Comparison of ENCODE assay signal across 20 cellular contexts in genomic region chr6:45985026-45985425, GRCh38. TPM values are rescaled to one million over a fixed set of nuclear protein-coding genes. Genes with fewer than 3 reads are reported as not detected.
DNase-seq lines count a peak whose midpoint lies in the region; ATAC-seq and TF ChIP-seq lines count a peak whose summit lies in the region.
"Had no signal": no experiment of that assay in that cellular context is flagged by ENCODE, and none has a peak within 500 bp of the region (broad histone marks: within the 10 kb centered on the region; RNA-seq: fewer than 3 reads in every experiment).

No MANE protein-coding gene starts in this region.

- H3K9me3 Mint-ChIP-seq in nephron = no peaks in the 10 kb centered on the region
- H3K9me3 Mint-ChIP-seq in stimulated activated effector memory CD8-positive, alpha-beta T cell treated with anti-CD3 and anti-CD28 coated beads, Interleukin-12 subunit alpha, Interleukin-12 subunit beta, amount 100 ng/mL, for 72 hours = no peaks in the 10 kb centered on the region
- H3K9me3 Mint-ChIP-seq: HFFc6 had no signal

- no peak for TF ChIP-seq POLR2A in heart left ventricle (IDR thresholded peaks at IDR 0.05)

- ATAC-seq in heart left ventricle (no peak), right cardiac atrium (no peak), Right ventricle myocardium inferior (no peak)
- ATAC-seq in stimulated activated effector memory CD8-positive, alpha-beta T cell treated with anti-CD3 and anti-CD28 coated beads, Interleukin-12 subunit alpha, Interleukin-12 subunit beta, amount 100 ng/mL, for 72 hours = peak; percentile 51
- ATAC-seq: A549, HCT116 had no signal

- H3K4me3 Mint-ChIP-seq in nephron = no peak overlapping the region
- no peak overlapping the region for H3K4me3 Mint-ChIP-seq in stimulated activated effector memory CD8-positive, alpha-beta T cell treated with anti-CD3 and anti-CD28 coated beads, Interleukin-12 subunit alpha, Interleukin-12 subunit beta, amount 100 ng/mL, for 72 hours
- H3K4me3 Mint-ChIP-seq: CD14-positive monocyte; CD4-positive, alpha-beta memory T cell; HFFc6 had no signal

- peaks cover 8% of the 10 kb centered on the region for H3K27me3 Mint-ChIP-seq in nephron (ENCODE audit: low read depth)
- H3K27me3 Mint-ChIP-seq: CD4-positive, alpha-beta memory T cell had no signal

- no peak for TF ChIP-seq CTCF in heart left ventricle (IDR thresholded peaks at IDR 0.05)
- TF ChIP-seq CTCF in nephron (IDR thresholded peaks at IDR 0.05; ENCODE audit: unreplicated experiment in 3 of 3) = no peak

- peaks cover 0 to 28% (median 0%) of the 10 kb centered on the region in 9 donors for H3K36me3 ChIP-seq in heart left ventricle
- H3K36me3 ChIP-seq: BLaER1 had no signal

- H3K27me3 ChIP-seq in heart left ventricle (no peaks in the 10 kb centered on the region), right cardiac atrium (ENCODE audit: control insufficient read depth, insufficient read depth) (no peaks in the 10 kb centered on the region)
- H3K27me3 ChIP-seq: BLaER1 had no signal

- H3K9me3 ChIP-seq in heart left ventricle = no peaks in the 10 kb centered on the region
- H3K9me3 ChIP-seq in right cardiac atrium (ENCODE audit: control insufficient read depth, low read length) = no peaks in the 10 kb centered on the region
- H3K9me3 ChIP-seq: A549, BLaER1 had no signal

- H3K4me3 ChIP-seq in heart left ventricle (no peak overlapping the region), right cardiac atrium (ENCODE audit: low read length) (no peak overlapping the region)
- H3K4me3 ChIP-seq: A549, BLaER1 had no signal

- DNase-seq in heart left ventricle (no peak), cardiac septum (ENCODE audit: low spot score) (no peak), right cardiac atrium (no peak), Right ventricle myocardium inferior (ENCODE audit: missing footprints) (no peak), AG08396 (ENCODE audit: low spot score) (no peak), NCI-H526 (lab: John Stamatoyannopoulos, UW) (no peak)
- DNase-seq in stimulated activated effector memory CD8-positive, alpha-beta T cell treated with anti-CD3 and anti-CD28 coated beads, Interleukin-12 subunit alpha, Interleukin-12 subunit beta, amount 100 ng/mL, for 72 hours (ENCODE audit: low spot score in 2 of 2) = no peak
- DNase-seq: Calu3; CD4-positive, alpha-beta memory T cell; DMS79 treated with DMSO at 0.1 percent for 48 hours; GF-D8; GOT3; H7; HFFc6 had no signal

- H3K27ac Mint-ChIP-seq in nephron = peak overlapping the region in 2 of 3 experiments; percentile 42 to 58
- H3K27ac Mint-ChIP-seq in stimulated activated effector memory CD8-positive, alpha-beta T cell treated with anti-CD3 and anti-CD28 coated beads, Interleukin-12 subunit alpha, Interleukin-12 subunit beta, amount 100 ng/mL, for 72 hours = peak overlapping the region; percentile 10
- H3K27ac Mint-ChIP-seq: CD14-positive monocyte; CD4-positive, alpha-beta memory T cell; HFFc6 had no signal

- WGBS in heart left ventricle, 4 donors = 82 to 100% (median 96%) methylated on average over 1 of the region's 1 CpG
- WGBS in right cardiac atrium = 96% methylated on average over 1 of the region's 1 CpG

- no peaks in the 10 kb centered on the region for H3K36me3 Mint-ChIP-seq in nephron (ENCODE audit: low read depth)
- H3K36me3 Mint-ChIP-seq in stimulated activated effector memory CD8-positive, alpha-beta T cell treated with anti-CD3 and anti-CD28 coated beads, Interleukin-12 subunit alpha, Interleukin-12 subunit beta, amount 100 ng/mL, for 72 hours = no peaks in the 10 kb centered on the region
- H3K36me3 Mint-ChIP-seq: CD14-positive monocyte had no signal

- H3K4me1 Mint-ChIP-seq in nephron = no peaks in the 10 kb centered on the region
- peaks cover 24% of the 10 kb centered on the region for H3K4me1 Mint-ChIP-seq in stimulated activated effector memory CD8-positive, alpha-beta T cell treated with anti-CD3 and anti-CD28 coated beads, Interleukin-12 subunit alpha, Interleukin-12 subunit beta, amount 100 ng/mL, for 72 hours
- H3K4me1 Mint-ChIP-seq: CD14-positive monocyte had no signal

- H3K27ac ChIP-seq in heart left ventricle (peak overlapping the region; percentile 66 to 95 (median 86)), right cardiac atrium (ENCODE audit: low read length) (peak overlapping the region; percentile 25)
- H3K27ac ChIP-seq: 22Rv1, A549, BLaER1 had no signal

- H3K4me1 ChIP-seq in heart left ventricle (peaks cover 5 to 97% (median 66%) of the 10 kb centered on the region in 12 donors), right cardiac atrium (ENCODE audit: control insufficient read depth, insufficient read depth, low read length) (peaks cover 2% of the 10 kb centered on the region)
- H3K4me1 ChIP-seq: A549, BLaER1 had no signal

- intact Hi-C loops in heart left ventricle (cut with DNase I) (no loop called here), cardiac septum (cut with DNase I) (no loop called here), right cardiac atrium (cut with DNase I) (no loop called here), Right ventricle myocardium inferior (cut with DNase I) (no loop called here)

RNA-seq across cellular contexts. Expression of gene CLIC5, which starts 30.6 kb away (rescaled TPM):
- total RNA-seq in heart left ventricle = 100 to 1,000 TPM; 213 to 381 (median 247) TPM
- polyA plus RNA-seq in heart left ventricle = 10 to 100 TPM; 63.0 to 63.2 TPM
- 376 TPM for total RNA-seq in cardiac septum
- total RNA-seq in right cardiac atrium = 100 to 1,000 TPM; 115 to 150 (median 124) TPM
- 60.5 TPM for polyA plus RNA-seq in right cardiac atrium
- 312 TPM for total RNA-seq in Right ventricle myocardium inferior
- total RNA-seq: HFFc6 had no signal
- polyA plus RNA-seq: A549, CD14-positive monocyte had no signal
